ENCODE assay signal across 20 cellular contexts in genomic region chr10:75243426-75243825, GRCh38. TPM values are rescaled to one million over a fixed set of nuclear protein-coding genes. Genes with fewer than 3 reads are reported as not detected.
DNase-seq lines count a peak whose midpoint lies in the region; ATAC-seq, FAIRE-seq and TF ChIP-seq lines count a peak whose summit lies in the region.
"Had no signal": no experiment of that assay in that cellular context is flagged by ENCODE, and none has a peak within 500 bp of the region (broad histone marks: within the 10 kb centered on the region; RNA-seq: fewer than 3 reads in every experiment).

No MANE protein-coding gene starts in this region.

- POLR2A ChIA-PET in H1 (lab: Charles Lee; ENCODE audit: partially characterized antibody) (no interaction called here), Caco-2 (lab: Charles Lee) (no interaction called here)

- no peaks in the 10 kb centered on the region for H3K27me3 Mint-ChIP-seq in Caco-2 (ENCODE audit: insufficient read depth, unreplicated experiment)

- no peak overlapping the region for H3K18ac ChIP-seq in H1 (ENCODE audit: extremely low read depth, low read length)

- H3K4me3 Mint-ChIP-seq in Caco-2 (ENCODE audit: unreplicated experiment) = no peak overlapping the region
- H3K4me3 Mint-ChIP-seq: CD14-positive monocyte had no signal

- H3K4ac ChIP-seq in H1 (replicated peaks; ENCODE audit: insufficient read length, low read depth, low read length) = no peak overlapping the region

- no peak overlapping the region for H2BK15ac ChIP-seq in H1 (ENCODE audit: low read length)

- peak overlapping the region; percentile 39; the same call in 1 of the 2 replicates for H2AFZ ChIP-seq in H1 (ENCODE audit: low read length)

- no peak for TF ChIP-seq RAD21 in H1 (IDR thresholded peaks at IDR 0.05 in 1 of 2, conservative IDR thresholded peaks at IDR 0.05 in 1 of 2; ENCODE audit: low read depth in 2 of 2, low read length in 2 of 2)

- 0 out of 7 replicates have a peak, but pooled peaks cover 0 to 2% (median 0%) of the 10 kb centered on the region in 4 experiments for H3K27me3 ChIP-seq in H1 (replicated peaks in 1 of 4; ENCODE audit: control insufficient read depth in 3 of 4, extremely low read depth in 1 of 4, insufficient read depth in 3 of 4, low read length in 3 of 4)
- no peaks in the 10 kb centered on the region for H3K27me3 ChIP-seq in suprapubic skin
- no peaks in the 10 kb centered on the region for H3K27me3 ChIP-seq in Caco-2 (replicated peaks; ENCODE audit: control insufficient read depth, insufficient read depth, low read length)
- H3K27me3 ChIP-seq in right atrium auricular region = no peaks in the 10 kb centered on the region
- H3K27me3 ChIP-seq: Peyer's patch, SJSA1 had no signal

- no peak overlapping the region for H3K56ac ChIP-seq in H1 (replicated peaks; ENCODE audit: insufficient read length, low read depth, low read length)

- no peak overlapping the region for H4K91ac ChIP-seq in H1 (replicated peaks; ENCODE audit: insufficient read length, low read length)

- H3K4me1 ChIP-seq in H1 (replicated peaks in 1 of 4; ENCODE audit: control insufficient read depth in 3 of 4, insufficient read depth in 4 of 4, low read length in 3 of 4) (peaks cover 0 to 6% (median 4%) of the 10 kb centered on the region in 4 experiments; a peak in 4 of 7 replicates), suprapubic skin (peaks cover 26% of the 10 kb centered on the region), Caco-2 (peaks cover 7% of the 10 kb centered on the region; the same call in 1 of the 2 replicates), right atrium auricular region (no peaks in the 10 kb centered on the region)
- H3K4me1 ChIP-seq: SJSA1 had no signal

- H3K23me2 ChIP-seq in H1 (ENCODE audit: low read depth, low read length) = no peaks in the 10 kb centered on the region

- 0 out of 2 replicates have a peak overlapping the region, but pooled peaks have one; percentile 19 for H4K8ac ChIP-seq in H1 (ENCODE audit: extremely low read depth, insufficient read depth, low read length)

- no peak overlapping the region for H3K9ac ChIP-seq in H1 (replicated peaks in 1 of 4; ENCODE audit: extremely low read depth in 1 of 4, low read depth in 3 of 4, low read length in 3 of 4)

- no TSS peak for BruUV-seq in Caco-2 (replicated peaks; lab: Mats Ljungman, UMichigan)

- TF ChIP-seq CTCF in H1 (IDR thresholded peaks at IDR 0.05; ENCODE audit: control extremely low read depth in 1 of 3, insufficient read depth in 1 of 3, low read depth in 1 of 3, low read length in 3 of 3) (no peak), suprapubic skin (IDR thresholded peaks at IDR 0.05) (no peak), Caco-2 (IDR thresholded peaks at IDR 0.05; ENCODE audit: insufficient read depth in 1 of 2, low read depth in 1 of 2, low read length in 1 of 2, severe bottlenecking in 1 of 2, unreplicated experiment in 1 of 2) (no peak), right atrium auricular region (IDR thresholded peaks at IDR 0.05) (no peak)

- H3K36me3 Mint-ChIP-seq in Caco-2 (ENCODE audit: insufficient read depth, unreplicated experiment) = no peaks in the 10 kb centered on the region
- H3K36me3 Mint-ChIP-seq: CD14-positive monocyte had no signal

- H3K79me2 ChIP-seq in H1 (ENCODE audit: control insufficient read depth in 1 of 2, insufficient read depth in 2 of 2, low read length in 2 of 2) = no peaks in the 10 kb centered on the region

- FAIRE-seq in H1 (lab: Jason Lieb, UNC) = no peak

- no peak overlapping the region for H3K23ac ChIP-seq in H1 (ENCODE audit: insufficient read length)

- H4K20me1 ChIP-seq in H1 (replicated peaks in 1 of 2; ENCODE audit: control insufficient read depth in 1 of 2, insufficient read depth in 2 of 2, low read length in 2 of 2) = no peaks in the 10 kb centered on the region

- H2BK120ac ChIP-seq in H1 (replicated peaks; ENCODE audit: low read depth, low read length) = no peak overlapping the region

- no peak overlapping the region for H2AK5ac ChIP-seq in H1 (ENCODE audit: low read depth, low read length)

- no peak overlapping the region for H2BK20ac ChIP-seq in H1 (ENCODE audit: low read length)

- H3K27ac Mint-ChIP-seq in Caco-2 (ENCODE audit: unreplicated experiment) = no peak overlapping the region
- H3K27ac Mint-ChIP-seq: CD14-positive monocyte had no signal

- peak; percentile 2 for DNase-seq in NCI-H748 (lab: John Stamatoyannopoulos, UW; ENCODE audit: unreplicated experiment)
- no peak for DNase-seq in NCI-H748 treated with DMSO at 0.1 percent for 48 hours (lab: John Stamatoyannopoulos, UW)
- no peak for DNase-seq in H1 (ENCODE audit: low read depth in 1 of 2, low spot score in 2 of 2)
- peak; percentile 33 for DNase-seq in islet precursor cell
- peak; percentile 29 to 75 for DNase-seq in suprapubic skin (ENCODE audit: low spot score in 2 of 2)
- DNase-seq in Caco-2 = no peak
- DNase-seq in right atrium auricular region (ENCODE audit: low spot score) = no peak
- DNase-seq: DND-41, HCEC 1CT, KG1, MV-4-11, NCI-H1436, NCI-H1930, NCI-H226, NCI-H524, Peyer's patch had no signal

- no peak overlapping the region for H3K4me2 ChIP-seq in H1 (ENCODE audit: insufficient read depth in 1 of 2, low read depth in 2 of 2, low read length in 2 of 2)

- 91% methylated on average over 10 of the region's 10 CpGs; no CpG with 5 or more reads in 1 of the 2 experiments for WGBS in H1 (ENCODE audit: extremely low coverage in 1 of 2, insufficient coverage in 1 of 2, insufficient read length in 1 of 2, insufficient replicate concordance in 2 of 2, low coverage in 1 of 2, low lambda C conversion rate in 2 of 2, missing lambda C conversion rate in 1 of 2), 2 experiments
- whole genome bisulfite sequencing in suprapubic skin = 59% methylated on average over 10 of the region's 10 CpGs

- no peaks in the 10 kb centered on the region for H3K9me3 Mint-ChIP-seq in Caco-2 (ENCODE audit: unreplicated experiment)
- H3K9me3 Mint-ChIP-seq: CD14-positive monocyte had no signal

- no peak overlapping the region for H2BK12ac ChIP-seq in H1 (ENCODE audit: low read depth, low read length)

- ATAC-seq in HG03354 (IDR thresholded peaks at IDR 0.05; ENCODE audit: poor library complexity, severe bottlenecking, unreplicated experiment) = no peak

- H3K4me3 ChIP-seq in H1 (ENCODE audit: extremely low read depth in 1 of 4, insufficient read depth in 2 of 4, low read depth in 3 of 4, low read length in 4 of 4) (no peak overlapping the region), suprapubic skin (no peak overlapping the region), Caco-2 (ENCODE audit: low read depth, low read length) (no peak overlapping the region), right atrium auricular region (no peak overlapping the region)
- H3K4me3 ChIP-seq: Peyer's patch, SJSA1 had no signal

- H3K79me1 ChIP-seq in H1 (ENCODE audit: low read depth, low read length) = no peaks in the 10 kb centered on the region

- no peak overlapping the region for H2BK5ac ChIP-seq in H1 (ENCODE audit: low read depth, low read length)

- no peak for TF ChIP-seq EP300 in H1 (IDR thresholded peaks at IDR 0.05; ENCODE audit: borderline replicate concordance in 1 of 2, low read depth in 2 of 2, low read length in 2 of 2)
- TF ChIP-seq EP300 in suprapubic skin (IDR thresholded peaks at IDR 0.05) = no peak

- CTCF ChIA-PET in H1 (lab: Charles Lee; ENCODE audit: partially characterized antibody) (interaction anchor here (0.9 kb wide), 1 partner anchor 55 kb away, joined by 3 read pairs; no protein-coding TSS in a partner anchor), Caco-2 (lab: Charles Lee) (interaction anchor here (0.6 kb wide), 1 partner anchor 40 kb away, joined by 8 read pairs; no protein-coding TSS in a partner anchor)

- H3K27ac ChIP-seq in H1 (ENCODE audit: low read depth, low read length) (no peak overlapping the region), suprapubic skin (peak overlapping the region; percentile 67), right atrium auricular region (no peak overlapping the region)
- H3K27ac ChIP-seq: 22Rv1, SJSA1 had no signal

- H3K4me1 Mint-ChIP-seq in Caco-2 (ENCODE audit: low read depth, unreplicated experiment) = no peaks in the 10 kb centered on the region
- H3K4me1 Mint-ChIP-seq: CD14-positive monocyte had no signal

- H3K36me3 ChIP-seq in H1 (ENCODE audit: control insufficient read depth in 2 of 4, insufficient read depth in 4 of 4, low read length in 3 of 4) = no peaks in the 10 kb centered on the region
- no peaks in the 10 kb centered on the region for H3K36me3 ChIP-seq in suprapubic skin
- no peaks in the 10 kb centered on the region for H3K36me3 ChIP-seq in Caco-2 (ENCODE audit: control insufficient read depth, insufficient read depth, low read length)
- no peaks in the 10 kb centered on the region for H3K36me3 ChIP-seq in right atrium auricular region
- H3K36me3 ChIP-seq: Peyer's patch, SJSA1 had no signal

- intact Hi-C loops in Caco-2 (cut with micrococcal nuclease; ENCODE audit: unreplicated experiment) = no loop called here

- no peak overlapping the region for H3K14ac ChIP-seq in H1 (ENCODE audit: insufficient read length)

- H4K5ac ChIP-seq in H1 (ENCODE audit: insufficient read length, low read depth, low read length) = no peak overlapping the region

- TF ChIP-seq POLR2A in H1 (IDR thresholded peaks at IDR 0.05; ENCODE audit: control extremely low read depth in 1 of 2, low read depth in 2 of 2, low read length in 2 of 2) (no peak), suprapubic skin (IDR thresholded peaks at IDR 0.05) (no peak)

- H3K9me3 ChIP-seq in H1 (ENCODE audit: insufficient read depth in 2 of 2, low read depth in 1 of 2, low read length in 1 of 2) = no peaks in the 10 kb centered on the region
- H3K9me3 ChIP-seq in suprapubic skin = no peaks in the 10 kb centered on the region
- H3K9me3 ChIP-seq in Caco-2 = no peaks in the 10 kb centered on the region
- H3K9me3 ChIP-seq in right atrium auricular region = no peaks in the 10 kb centered on the region
- H3K9me3 ChIP-seq: Peyer's patch, SJSA1 had no signal

RNA-seq across cellular contexts. Expression of gene COMTD1, which starts 7.7 kb away (rescaled TPM):
- total RNA-seq in H1 (2021; fragmentation: NEBNext Ultra II Directional; extraction: Animal tissue kit (Norgen Biotek cat#: 25700)) = 31.9 and 32.5 TPM in 2 replicates
- polyA plus RNA-seq in H1 (2011; rRNA removed) = 42.4 and 59.4 TPM in 2 replicates
- polyA plus RNA-seq in H1 (2011; cell fraction: cytosol; rRNA removed) = 39.1 TPM
- 70.0 TPM for polyA plus RNA-seq in H1 (2011; cell fraction: nucleus; rRNA removed)
- 26.0 to 34.8 TPM (median 30.2 TPM) in 4 replicates for polyA plus RNA-seq in H1 (2012, experiment 1 of 2)
- polyA plus RNA-seq in H1 (2012, experiment 2 of 2) = 26.7 TPM
- 46.2 TPM for polyA plus RNA-seq in H1 (2013, experiment 1 of 2)
- 41.3 TPM for polyA plus RNA-seq in H1 (2013, experiment 2 of 2)
- 2.0 and 2.8 TPM in 2 replicates for polyA minus RNA-seq in H1 (2011; rRNA and poly(A)+ RNA removed)
- 12.6 TPM for polyA minus RNA-seq in H1 (2011; cell fraction: cytosol; rRNA and poly(A)+ RNA removed)
- 10.9 TPM for polyA minus RNA-seq in H1 (2011; cell fraction: nucleus; rRNA and poly(A)+ RNA removed)
- total RNA-seq in suprapubic skin (10 to 100 TPM; 32.4 to 69.8 (median 46.7) TPM), Caco-2 (2022) (38.7 and 39.0 TPM in 2 replicates), right atrium auricular region (10 to 100 TPM; 44.1 to 52.4 TPM)

RNA-seq across cellular contexts. Expression of gene VDAC2, which starts 32.8 kb away (rescaled TPM):
- total RNA-seq in H1 (2021; fragmentation: NEBNext Ultra II Directional; extraction: Animal tissue kit (Norgen Biotek cat#: 25700)) = 284 and 287 TPM in 2 replicates
- polyA plus RNA-seq in H1 (2011; rRNA removed) = 61.8 and 89.8 TPM in 2 replicates
- 96.8 TPM for polyA plus RNA-seq in H1 (2011; cell fraction: cytosol; rRNA removed)
- 39.8 TPM for polyA plus RNA-seq in H1 (2011; cell fraction: nucleus; rRNA removed)
- 219 to 342 TPM (median 230 TPM) in 4 replicates for polyA plus RNA-seq in H1 (2012, experiment 1 of 2)
- polyA plus RNA-seq in H1 (2012, experiment 2 of 2) = 112 TPM
- 194 TPM for polyA plus RNA-seq in H1 (2013, experiment 1 of 2)
- polyA plus RNA-seq in H1 (2013, experiment 2 of 2) = 189 TPM
- 57.0 and 61.8 TPM in 2 replicates for polyA minus RNA-seq in H1 (2011; rRNA and poly(A)+ RNA removed)
- 80.7 TPM for polyA minus RNA-seq in H1 (2011; cell fraction: cytosol; rRNA and poly(A)+ RNA removed)
- polyA minus RNA-seq in H1 (2011; cell fraction: nucleus; rRNA and poly(A)+ RNA removed) = 72.0 TPM
- total RNA-seq in suprapubic skin (100 to 1,000 TPM; 111 to 196 (median 146) TPM), Caco-2 (2022) (244 and 250 TPM in 2 replicates), right atrium auricular region (100 to 1,000 TPM; 278 to 454 TPM)

Comparison
In these comparisons a context has a peak if more than half of its experiments do, and no peak if none do; other contexts are left out.
1. DNase-seq: peak in NCI-H748 (single experiment), islet precursor cell (single experiment) and suprapubic skin (2 of 2); none in NCI-H748 treated with DMSO at 0.1 percent for 48 hours (single experiment), H1 (0 of 2), Caco-2 (0 of 2) and right atrium auricular region (single experiment).